ENCODE assay signal across 17 cellular contexts in the genomic region with DNA sequence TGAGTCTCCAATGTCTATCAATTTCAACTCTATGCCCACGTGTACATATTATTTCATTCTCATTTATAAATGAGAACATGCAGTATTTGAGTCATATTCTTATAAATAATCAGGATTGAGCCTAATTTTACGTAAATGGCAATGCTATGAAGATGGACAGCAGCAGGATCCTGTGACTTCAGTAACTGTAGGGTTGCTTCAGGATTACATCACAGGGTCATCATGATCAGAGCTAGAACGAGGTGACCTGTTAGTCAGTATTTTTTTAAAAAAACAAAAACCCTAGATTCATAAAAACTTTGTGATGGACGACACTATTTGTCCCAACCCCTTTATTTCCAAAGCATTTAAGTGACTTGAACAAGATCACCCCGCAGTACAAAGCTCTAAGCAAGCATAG. TPM values are rescaled to one million over a fixed set of nuclear protein-coding genes. Genes with fewer than 3 reads are reported as not detected.
A peak's percentile ranks its signal among the peaks of the same experiment; 100 is the strongest.
DNase-seq lines count a peak whose midpoint lies in the region; TF ChIP-seq lines count a peak whose summit lies in the region.
"Had no signal": no experiment of that assay in that cellular context is flagged by ENCODE, and none has a peak within 500 bp of the region (broad histone marks: within the 10 kb centered on the region; RNA-seq: fewer than 3 reads in every experiment).

No MANE protein-coding gene starts in this region.

- no peak for TF ChIP-seq CTCF in HFFc6 (IDR thresholded peaks at IDR 0.05)

- H3K4me1 Mint-ChIP-seq in HFFc6 (ENCODE audit: low read depth), result peaks cover 76% of the 10 kb centered on the region
- peaks cover 59% of the 10 kb centered on the region for H3K4me1 Mint-ChIP-seq in activated T-helper 2 cell treated with anti-CD3 and anti-CD28 coated beads, Interferon-gamma antibody, Interleukin-2, Interleukin-4, amounts not matched to agents 10 μg/mL and 5 μg/mL and 100 μg/mL, durations not matched to agents 14 hours and 24 hours and 36 hours (ENCODE audit: low read depth)
- H3K4me1 Mint-ChIP-seq: CD4-positive, alpha-beta memory T cell; GM23338; H9 had no signal

- no peaks in the 10 kb centered on the region for H3K27me3 Mint-ChIP-seq in HFFc6 (ENCODE audit: insufficient read depth)
- no peaks in the 10 kb centered on the region for H3K27me3 Mint-ChIP-seq in activated T-helper 2 cell treated with anti-CD3 and anti-CD28 coated beads, Interferon-gamma antibody, Interleukin-2, Interleukin-4, amounts not matched to agents 10 μg/mL and 5 μg/mL and 100 μg/mL, durations not matched to agents 14 hours and 24 hours and 36 hours (ENCODE audit: low read depth)

- peak overlapping the region; percentile 86 for H3K27ac ChIP-seq in epithelial cell of prostate

- peak overlapping the region; percentile 90 for H3K27ac Mint-ChIP-seq in HFFc6
- H3K27ac Mint-ChIP-seq in activated T-helper 2 cell treated with anti-CD3 and anti-CD28 coated beads, Interferon-gamma antibody, Interleukin-2, Interleukin-4, amounts not matched to agents 10 μg/mL and 5 μg/mL and 100 μg/mL, durations not matched to agents 14 hours and 24 hours and 36 hours, result peak overlapping the region; percentile 47
- H3K27ac Mint-ChIP-seq: CD4-positive, alpha-beta memory T cell; GM23338; H9 had no signal

- intact Hi-C loops in activated T-helper 2 cell treated with anti-CD3 and anti-CD28 coated beads, Interferon-gamma antibody, Interleukin-2, Interleukin-4, amounts not matched to agents 10 μg/mL and 5 μg/mL and 100 μg/mL, durations not matched to agents 14 hours and 24 hours and 36 hours (cut with micrococcal nuclease), result loop anchor here (2.0 kb wide), 1 partner anchor 53 kb away; no protein-coding TSS in a partner anchor

- H3K4me3 Mint-ChIP-seq in HFFc6, result no peak overlapping the region
- H3K4me3 Mint-ChIP-seq in activated T-helper 2 cell treated with anti-CD3 and anti-CD28 coated beads, Interferon-gamma antibody, Interleukin-2, Interleukin-4, amounts not matched to agents 10 μg/mL and 5 μg/mL and 100 μg/mL, durations not matched to agents 14 hours and 24 hours and 36 hours (ENCODE audit: low read depth), result no peak overlapping the region
- H3K4me3 Mint-ChIP-seq: CD4-positive, alpha-beta memory T cell; GM23338; H9 had no signal

- no peaks in the 10 kb centered on the region for H3K9me3 Mint-ChIP-seq in HFFc6
- H3K9me3 Mint-ChIP-seq in activated T-helper 2 cell treated with anti-CD3 and anti-CD28 coated beads, Interferon-gamma antibody, Interleukin-2, Interleukin-4, amounts not matched to agents 10 μg/mL and 5 μg/mL and 100 μg/mL, durations not matched to agents 14 hours and 24 hours and 36 hours, result peaks cover 9% of the 10 kb centered on the region
- H3K9me3 Mint-ChIP-seq: CD4-positive, alpha-beta memory T cell; GM23338; H9 had no signal

- no peak for DNase-seq in HFFc6
- DNase-seq in OCI-M1 (lab: John Stamatoyannopoulos, UW), result peak; percentile 11
- DNase-seq in activated T-helper 2 cell treated with anti-CD3 and anti-CD28 coated beads, Interferon-gamma antibody, Interleukin-2, Interleukin-4, amounts not matched to agents 10 μg/mL and 5 μg/mL and 100 μg/mL, durations not matched to agents 14 hours and 24 hours and 36 hours (ENCODE audit: low spot score), result no peak
- DNase-seq in epithelial cell of prostate (ENCODE audit: low read depth, low spot score), result no peak
- DNase-seq in T-helper 9 cell, result no peak
- DNase-seq in SKM-1 treated with dmso at 0.1 percent for 144 hours (lab: John Stamatoyannopoulos, UW; ENCODE audit: unreplicated experiment), result no peak
- DNase-seq in UCSD-AML1 (lab: John Stamatoyannopoulos, UW; ENCODE audit: unreplicated experiment), result no peak
- DNase-seq: C1 segment of cervical spinal cord; Calu3; CD4-positive, alpha-beta memory T cell; COR-L47; DMS53; DMS79 treated with DMSO at 0.1 percent for 48 hours; GF-D8; H9 had no signal

- H3K36me3 Mint-ChIP-seq in HFFc6 (ENCODE audit: low read depth), result peaks cover 11% of the 10 kb centered on the region
- peaks cover 25% of the 10 kb centered on the region for H3K36me3 Mint-ChIP-seq in activated T-helper 2 cell treated with anti-CD3 and anti-CD28 coated beads, Interferon-gamma antibody, Interleukin-2, Interleukin-4, amounts not matched to agents 10 μg/mL and 5 μg/mL and 100 μg/mL, durations not matched to agents 14 hours and 24 hours and 36 hours (ENCODE audit: low read depth)
- H3K36me3 Mint-ChIP-seq: CD4-positive, alpha-beta memory T cell had no signal

RNA-seq across cellular contexts. Expression of a gene that starts 21.8 kb away (rescaled TPM):
- 1 to 10 TPM; 2.1 to 4.2 (median 3.5) TPM for total RNA-seq in HFFc6 (2021; fragmentation: NEBNext Ultra II Directional; extraction: Animal tissue kit (Norgen Biotek cat#: 25700))
- 8.3 and 8.9 TPM in 2 replicates for total RNA-seq in activated T-helper 2 cell treated with anti-CD3 and anti-CD28 coated beads, Interferon-gamma antibody, Interleukin-2, Interleukin-4, amounts not matched to agents 10 μg/mL and 5 μg/mL and 100 μg/mL, durations not matched to agents 14 hours and 24 hours and 36 hours
- total RNA-seq: G401 had no signal
